Comparison of ENCODE assay signal across 21 cellular contexts in the genomic region with DNA sequence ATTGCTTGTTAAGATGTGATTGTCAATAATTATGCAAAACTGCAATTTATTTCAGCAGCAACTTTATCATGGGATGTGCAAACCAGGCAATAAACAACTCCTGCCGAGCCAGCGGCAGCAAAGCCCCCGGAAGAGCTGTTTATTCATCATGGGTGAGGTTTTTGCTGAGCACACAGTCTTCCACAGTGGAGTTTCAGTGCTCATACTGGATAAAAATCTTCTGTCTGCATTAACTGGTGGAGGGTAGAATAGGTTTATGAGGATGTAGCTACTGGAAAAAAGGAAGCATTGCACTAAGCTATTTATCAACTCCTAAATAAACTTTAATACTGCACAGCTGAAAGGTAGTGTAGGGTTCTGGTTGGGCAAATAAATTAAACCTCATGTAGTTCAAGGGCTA.
A peak's percentile ranks its signal among the peaks of the same experiment; 100 is the strongest.
DNase-seq lines count a peak whose midpoint lies in the region; FAIRE-seq and TF ChIP-seq lines count a peak whose summit lies in the region.
"Had no signal": no experiment of that assay in that cellular context is flagged by ENCODE, and none has a peak within 500 bp of the region (broad histone marks: within the 10 kb centered on the region; RNA-seq: fewer than 3 reads in every experiment).

No MANE protein-coding gene starts in this region.

- FAIRE-seq in D721Med (lab: Jason Lieb, UNC): no peak
- FAIRE-seq: H54, K562 had no signal

- no peak overlapping the region for H3K4me3 ChIP-seq in spleen
- H3K4me3 ChIP-seq: BLaER1, K562 had no signal

- 50 to 80% (median 66%) methylated on average over 3 of the region's 3 CpGs for WGBS in spleen, 5 donors

- peak in 2 of 3 experiments; percentile 33 to 71 for DNase-seq in NCI-H1417 (lab: John Stamatoyannopoulos, UW)
- DNase-seq in NCI-H1417 treated with DMSO at 0.1 percent for 48 hours (lab: John Stamatoyannopoulos, UW): no peak
- peak; percentile 64 for DNase-seq in NCI-H69 (lab: John Stamatoyannopoulos, UW)
- peak; percentile 11 for DNase-seq in medulla oblongata (ENCODE audit: extremely low spot score)
- no peak for DNase-seq in spleen
- no peak for DNase-seq in D721Med (ENCODE audit: insufficient read length, low spot score)
- no peak for DNase-seq in stimulated activated CD4-positive, alpha-beta T cell treated with anti-CD3 and anti-CD28 coated beads, Interleukin-12 subunit alpha, Interleukin-12 subunit beta, amount 100 ng/mL, for 4 hours
- DNase-seq: ACHN; CD4-positive, CD25-positive, alpha-beta regulatory T cell; HFFc6; NCI-H1105 treated with DMSO at 0.1 percent for 48 hours; NCI-H1694; NCI-H2029 treated with DMSO at 0.1 percent for 48 hours; NCI-H446 treated with DMSO at 0.1 percent for 48 hours; NCI-H526; SK-N-SH; SW 1271 had no signal

- H3K27me3 ChIP-seq in spleen (replicated peaks in 1 of 7): peaks cover 0 to 2% (median 0%) of the 10 kb centered on the region in 7 donors

- H3K4me1 ChIP-seq in spleen: no peaks in the 10 kb centered on the region
- H3K4me1 ChIP-seq: BLaER1 had no signal

- no peaks in the 10 kb centered on the region for H3K9me3 ChIP-seq in spleen
- H3K9me3 ChIP-seq: BLaER1, SK-N-SH had no signal

- TF ChIP-seq CTCF in spleen (IDR thresholded peaks at IDR 0.05 in 8 of 11, conservative IDR thresholded peaks at IDR 0.05 in 3 of 11) (no peak), D721Med (IDR thresholded peaks at IDR 0.05; ENCODE audit: insufficient read depth, missing control alignments) (no peak)

- no peak overlapping the region for H3K27ac ChIP-seq in spleen
- H3K27ac ChIP-seq: 22Rv1, BLaER1 had no signal

- no peaks in the 10 kb centered on the region for H3K36me3 ChIP-seq in spleen
- H3K36me3 ChIP-seq: BLaER1 had no signal

- intact Hi-C loops in spleen (cut with DNase I; ENCODE audit: low total_unique reads): no loop called here

- TF ChIP-seq POLR2A in spleen (IDR thresholded peaks at IDR 0.05): no peak

Comparison
In these comparisons a context has a peak if more than half of its experiments do, and no peak if none do; other contexts are left out.
1. DNase-seq: peak in NCI-H1417 (2 of 3), NCI-H69 (single experiment) and medulla oblongata (single experiment); none in NCI-H1417 treated with DMSO at 0.1 percent for 48 hours (single experiment), spleen (single experiment), D721Med (single experiment) and stimulated activated CD4-positive, alpha-beta T cell treated with anti-CD3 and anti-CD28 coated beads, Interleukin-12 subunit alpha, Interleukin-12 subunit beta, amount 100 ng/mL, for 4 hours (single experiment).